ENCODE assay signal across 7 cellular contexts in genomic region chr19:1400281-1401137, GRCh38. TPM values are rescaled to one million over a fixed set of nuclear protein-coding genes. Genes with fewer than 3 reads are reported as not detected.
DNase-seq lines count a peak whose midpoint lies in the region; ATAC-seq and TF ChIP-seq lines count a peak whose summit lies in the region.

No MANE protein-coding gene starts in this region.

- DNase-seq in GM10248 (ENCODE audit: extremely low spot score) (peak; percentile 49), NCI-H1694 (lab: John Stamatoyannopoulos, UW) (peak; percentile 52), cardiac fibroblast (ENCODE audit: low read depth in 2 of 2) (peak; percentile 23 to 33), right lobe of liver (peak; percentile 93 to 96 (median 94)), tibial nerve (ENCODE audit: low spot score in 2 of 2) (no peak), NK-92 (lab: John Stamatoyannopoulos, UW; ENCODE audit: unreplicated experiment) (no peak)
- DNase-seq in NK-92 treated with Interleukin-12 subunit alpha and Interleukin-12 subunit beta, amount 100 ng/mL, for 24 hours (lab: John Stamatoyannopoulos, UW), result no peak

- intact Hi-C loops in right lobe of liver (cut with DNase I), result no loop called here

- 10% methylated on average over 8 of the region's 36 CpGs for WGBS in right lobe of liver (ENCODE audit: insufficient coverage, low coverage, low lambda C conversion rate, missing lambda C conversion rate)
- 26 to 39% methylated on average over 16 to 18 of the region's 36 CpGs for WGBS in tibial nerve, 2 donors

- H3K27ac ChIP-seq in right lobe of liver, result peak overlapping the region; percentile 76 to 89 (median 78)
- peak overlapping the region; percentile 59 to 80 (median 70) for H3K27ac ChIP-seq in tibial nerve

- no peak for TF ChIP-seq EP300 in tibial nerve (IDR thresholded peaks at IDR 0.05)

- H3K9me3 ChIP-seq in right lobe of liver, result no peaks in the 10 kb centered on the region
- no peaks in the 10 kb centered on the region for H3K9me3 ChIP-seq in tibial nerve

- TF ChIP-seq CTCF in GM10248 (IDR thresholded peaks at IDR 0.05; ENCODE audit: control extremely low read depth, extremely low read depth, low read depth, missing control alignments), result no peak
- no peak for TF ChIP-seq CTCF in cardiac fibroblast (IDR thresholded peaks at IDR 0.05; ENCODE audit: low read depth, low read length)
- peak in 1 of 4 donors; percentile 3 for TF ChIP-seq CTCF in right lobe of liver (IDR thresholded peaks at IDR 0.05)
- TF ChIP-seq CTCF in tibial nerve (IDR thresholded peaks at IDR 0.05), result no peak

- H3K4me3 ChIP-seq in cardiac fibroblast (replicated peaks in 1 of 2; ENCODE audit: low read depth in 2 of 2, low read length in 2 of 2) (peak overlapping the region; percentile 58 to 61), right lobe of liver (peak overlapping the region; percentile 75 to 95 (median 85)), tibial nerve (peak overlapping the region; percentile 45 to 64 (median 56))

- TF ChIP-seq POLR2A in right lobe of liver (IDR thresholded peaks at IDR 0.05) (peak; percentile 80), tibial nerve (IDR thresholded peaks at IDR 0.05) (no peak)

- POLR2A ChIA-PET in GM10248 (lab: Yijun Ruan, JAX), result no interaction called here

- CTCF ChIA-PET in GM10248 (lab: Yijun Ruan, JAX), result interaction anchor here (0.7 kb wide), 1 partner anchor 122 kb away, joined by 3 read pairs; no protein-coding TSS in a partner anchor

- peaks cover 0 to 35% (median 14%) of the 10 kb centered on the region in 4 donors for H3K4me1 ChIP-seq in right lobe of liver
- H3K4me1 ChIP-seq in tibial nerve, result peaks cover 0 to 57% (median 28%) of the 10 kb centered on the region in 4 donors

- peaks cover 0 to 19% (median 7%) of the 10 kb centered on the region in 4 donors for H3K36me3 ChIP-seq in right lobe of liver
- peaks cover 0 to 19% (median 0%) of the 10 kb centered on the region in 3 donors for H3K36me3 ChIP-seq in tibial nerve

- H3K27me3 ChIP-seq in right lobe of liver (no peaks in the 10 kb centered on the region), tibial nerve (no peaks in the 10 kb centered on the region)

- peak; percentile 60 to 68 (median 63) for ATAC-seq in right lobe of liver

RNA-seq across cellular contexts. Expression of gene GAMT, which starts 0.8 kb away (rescaled TPM):
- total RNA-seq in right lobe of liver, result 100 to 1,000 TPM; 151 to 380 (median 221) TPM
- total RNA-seq in tibial nerve, result 100 to 1,000 TPM in 2 of 4 donors, 10 to 100 TPM in 2; 43.8 to 120 (median 94.4) TPM

RNA-seq across cellular contexts. Expression of gene DAZAP1, which starts 6.9 kb away (rescaled TPM):
- total RNA-seq in right lobe of liver, result 10 to 100 TPM; 22.3 to 50.9 (median 42.2) TPM
- 10 to 100 TPM; 34.3 to 68.4 (median 61.0) TPM for total RNA-seq in tibial nerve

RNA-seq across cellular contexts. Expression of gene NDUFS7, which starts 16.8 kb away (rescaled TPM):
- total RNA-seq in right lobe of liver (100 to 1,000 TPM in 2 of 6 experiments, 10 to 100 TPM in 4; 70.1 to 210 (median 85.0) TPM), tibial nerve (100 to 1,000 TPM; 146 to 162 (median 151) TPM)

RNA-seq across cellular contexts. Expression of gene RPS15, which starts 37.7 kb away (rescaled TPM):
- total RNA-seq in right lobe of liver (1,000 to 10,000 TPM in 2 of 6 experiments, 100 to 1,000 TPM in 4; 334 to 1,615 (median 355) TPM), tibial nerve (1,000 to 10,000 TPM; 4,239 to 4,988 (median 4,337) TPM)

RNA-seq across cellular contexts. Expression of gene APC2, which starts 49.4 kb away (rescaled TPM):
- total RNA-seq in right lobe of liver, result under 1 TPM in 3 of 6 experiments, not detected in 3; 0.06 to 0.13 (median 0.06) TPM
- total RNA-seq in tibial nerve, result 10 to 100 TPM in 1 of 4 donors, 1 to 10 TPM in 3; 1.7 to 10.2 (median 4.2) TPM

Comparison
In these comparisons a context has a peak if more than half of its experiments do, and no peak if none do; other contexts are left out.
1. DNase-seq: peak in GM10248 (single experiment), NCI-H1694 (single experiment), cardiac fibroblast (2 of 2) and right lobe of liver (3 of 3); none in tibial nerve (0 of 2), NK-92 (single experiment) and NK-92 treated with Interleukin-12 subunit alpha and Interleukin-12 subunit beta, amount 100 ng/mL, for 24 hours (single experiment).
2. Peak in every context shown above with its lines, with median percentiles within 50 percentile points of each other: H3K4me3 ChIP-seq.